11 cellular contexts compared by ENCODE assay signal in the genomic region with DNA sequence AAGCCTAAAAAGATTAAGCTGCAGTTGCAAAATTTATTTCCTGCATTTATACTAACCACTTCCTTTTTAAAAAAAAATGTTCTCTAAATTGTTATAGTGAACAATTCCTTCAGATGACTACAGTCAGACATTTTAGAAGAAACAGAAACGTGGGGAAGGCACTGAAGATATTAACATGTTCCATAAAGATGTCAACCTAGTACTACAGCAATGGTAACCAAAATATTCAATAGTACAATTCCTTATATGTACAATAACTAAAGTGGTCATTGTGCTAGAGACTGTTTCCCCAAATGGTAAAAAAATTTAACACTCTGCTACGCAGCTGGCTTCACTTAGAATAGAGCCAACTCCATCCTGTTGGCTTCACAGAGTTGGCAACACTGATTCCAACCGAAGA.
DNase-seq lines count a peak whose midpoint lies in the region; ATAC-seq and TF ChIP-seq lines count a peak whose summit lies in the region.
"Had no signal": no experiment of that assay in that cellular context is flagged by ENCODE, and none has a peak within 500 bp of the region (broad histone marks: within the 10 kb centered on the region; RNA-seq: fewer than 3 reads in every experiment).

No MANE protein-coding gene starts in this region.

- peaks cover 0 to 8% (median 2%) of the 10 kb centered on the region in 4 donors for H3K4me1 ChIP-seq in Peyer's patch

- TF ChIP-seq CTCF in Peyer's patch (IDR thresholded peaks at IDR 0.05) = no peak

- H3K36me3 Mint-ChIP-seq in effector memory CD8-positive, alpha-beta T cell (ENCODE audit: insufficient read depth) = peaks cover 61% of the 10 kb centered on the region

- H3K9me3 Mint-ChIP-seq in effector memory CD8-positive, alpha-beta T cell = no peaks in the 10 kb centered on the region

- peaks cover 0 to 10% (median 0%) of the 10 kb centered on the region in 4 donors for H3K9me3 ChIP-seq in Peyer's patch

- no peak for TF ChIP-seq POLR2A in Peyer's patch (IDR thresholded peaks at IDR 0.05)

- no peaks in the 10 kb centered on the region for H3K36me3 ChIP-seq in Peyer's patch

- no peaks in the 10 kb centered on the region for H3K27me3 Mint-ChIP-seq in effector memory CD8-positive, alpha-beta T cell

- ATAC-seq in effector memory CD8-positive, alpha-beta T cell (replicated peaks) = peak; percentile 51

- peak overlapping the region; percentile 59 to 62 for H3K4me3 Mint-ChIP-seq in effector memory CD8-positive, alpha-beta T cell

- peak overlapping the region; percentile 87 to 89 for H3K27ac Mint-ChIP-seq in effector memory CD8-positive, alpha-beta T cell

- H3K27me3 ChIP-seq in Peyer's patch = no peaks in the 10 kb centered on the region

- H3K27ac ChIP-seq in Peyer's patch (peak overlapping the region; percentile 21 to 75 (median 66)), skin epidermis (peak overlapping the region in 17 of 21 experiments; percentile 45 to 91 (median 66))
- H3K27ac ChIP-seq: VCaP had no signal

- peaks cover 26 to 35% of the 10 kb centered on the region in 2 donors for H3K4me1 Mint-ChIP-seq in effector memory CD8-positive, alpha-beta T cell (ENCODE audit: low read depth in 2 of 2)

- DNase-seq in EH (ENCODE audit: low read depth) = peak; percentile 71
- no peak for DNase-seq in Peyer's patch
- no peak for DNase-seq in effector memory CD8-positive, alpha-beta T cell
- DNase-seq in NCI-H1105 (lab: John Stamatoyannopoulos, UW) = no peak
- no peak for DNase-seq in UCSD-AML1 (lab: John Stamatoyannopoulos, UW; ENCODE audit: unreplicated experiment)
- no peak for DNase-seq in NCI-H774 (lab: John Stamatoyannopoulos, UW)
- no peak for DNase-seq in NCI-H1417 (lab: John Stamatoyannopoulos, UW)
- DNase-seq: EL, NCI-H510A had no signal

- H3K4me3 ChIP-seq in Peyer's patch (no peak overlapping the region), skin epidermis (no peak overlapping the region)
